ENCODE assay signal across 1 cellular context in genomic region chr22:23216331-23217170, GRCh38.
TF ChIP-seq lines count a peak whose summit lies in the region.

No MANE protein-coding gene starts in this region.

TF ChIP-seq in HepG2, 621 proteins besides CTCF, POLR2A, EP300 and RAD21 (continued from another document and continues in another):
- TF ChIP-seq, protein P1, sequence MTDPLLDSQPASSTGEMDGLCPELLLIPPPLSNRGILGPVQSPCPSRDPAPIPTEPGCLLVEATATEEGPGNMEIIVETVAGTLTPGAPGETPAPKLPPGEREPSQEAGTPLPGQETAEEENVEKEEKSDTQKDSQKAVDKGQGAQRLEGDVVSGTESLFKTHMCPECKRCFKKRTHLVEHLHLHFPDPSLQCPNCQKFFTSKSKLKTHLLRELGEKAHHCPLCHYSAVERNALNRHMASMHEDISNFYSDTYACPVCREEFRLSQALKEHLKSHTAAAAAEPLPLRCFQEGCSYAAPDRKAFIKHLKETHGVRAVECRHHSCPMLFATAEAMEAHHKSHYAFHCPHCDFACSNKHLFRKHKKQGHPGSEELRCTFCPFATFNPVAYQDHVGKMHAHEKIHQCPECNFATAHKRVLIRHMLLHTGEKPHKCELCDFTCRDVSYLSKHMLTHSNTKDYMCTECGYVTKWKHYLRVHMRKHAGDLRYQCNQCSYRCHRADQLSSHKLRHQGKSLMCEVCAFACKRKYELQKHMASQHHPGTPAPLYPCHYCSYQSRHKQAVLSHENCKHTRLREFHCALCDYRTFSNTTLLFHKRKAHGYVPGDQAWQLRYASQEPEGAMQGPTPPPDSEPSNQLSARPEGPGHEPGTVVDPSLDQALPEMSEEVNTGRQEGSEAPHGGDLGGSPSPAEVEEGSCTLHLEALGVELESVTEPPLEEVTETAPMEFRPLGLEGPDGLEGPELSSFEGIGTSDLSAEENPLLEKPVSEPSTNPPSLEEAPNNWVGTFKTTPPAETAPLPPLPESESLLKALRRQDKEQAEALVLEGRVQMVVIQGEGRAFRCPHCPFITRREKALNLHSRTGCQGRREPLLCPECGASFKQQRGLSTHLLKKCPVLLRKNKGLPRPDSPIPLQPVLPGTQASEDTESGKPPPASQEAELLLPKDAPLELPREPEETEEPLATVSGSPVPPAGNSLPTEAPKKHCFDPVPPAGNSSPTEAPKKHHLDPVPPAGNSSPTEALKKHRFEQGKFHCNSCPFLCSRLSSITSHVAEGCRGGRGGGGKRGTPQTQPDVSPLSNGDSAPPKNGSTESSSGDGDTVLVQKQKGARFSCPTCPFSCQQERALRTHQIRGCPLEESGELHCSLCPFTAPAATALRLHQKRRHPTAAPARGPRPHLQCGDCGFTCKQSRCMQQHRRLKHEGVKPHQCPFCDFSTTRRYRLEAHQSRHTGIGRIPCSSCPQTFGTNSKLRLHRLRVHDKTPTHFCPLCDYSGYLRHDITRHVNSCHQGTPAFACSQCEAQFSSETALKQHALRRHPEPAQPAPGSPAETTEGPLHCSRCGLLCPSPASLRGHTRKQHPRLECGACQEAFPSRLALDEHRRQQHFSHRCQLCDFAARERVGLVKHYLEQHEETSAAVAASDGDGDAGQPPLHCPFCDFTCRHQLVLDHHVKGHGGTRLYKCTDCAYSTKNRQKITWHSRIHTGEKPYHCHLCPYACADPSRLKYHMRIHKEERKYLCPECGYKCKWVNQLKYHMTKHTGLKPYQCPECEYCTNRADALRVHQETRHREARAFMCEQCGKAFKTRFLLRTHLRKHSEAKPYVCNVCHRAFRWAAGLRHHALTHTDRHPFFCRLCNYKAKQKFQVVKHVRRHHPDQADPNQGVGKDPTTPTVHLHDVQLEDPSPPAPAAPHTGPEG (CRISPR knock-in tag; IDR thresholded peaks at IDR 0.05) = 0 out of 2 replicates have a peak, but pooled peaks have one; percentile 36
- TF ChIP-seq, protein P2, sequence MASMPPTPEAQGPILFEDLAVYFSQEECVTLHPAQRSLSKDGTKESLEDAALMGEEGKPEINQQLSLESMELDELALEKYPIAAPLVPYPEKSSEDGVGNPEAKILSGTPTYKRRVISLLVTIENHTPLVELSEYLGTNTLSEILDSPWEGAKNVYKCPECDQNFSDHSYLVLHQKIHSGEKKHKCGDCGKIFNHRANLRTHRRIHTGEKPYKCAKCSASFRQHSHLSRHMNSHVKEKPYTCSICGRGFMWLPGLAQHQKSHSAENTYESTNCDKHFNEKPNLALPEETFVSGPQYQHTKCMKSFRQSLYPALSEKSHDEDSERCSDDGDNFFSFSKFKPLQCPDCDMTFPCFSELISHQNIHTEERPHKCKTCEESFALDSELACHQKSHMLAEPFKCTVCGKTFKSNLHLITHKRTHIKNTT (CRISPR knock-in tag; IDR thresholded peaks at IDR 0.05) = no peak
- TF ChIP-seq, protein P3, sequence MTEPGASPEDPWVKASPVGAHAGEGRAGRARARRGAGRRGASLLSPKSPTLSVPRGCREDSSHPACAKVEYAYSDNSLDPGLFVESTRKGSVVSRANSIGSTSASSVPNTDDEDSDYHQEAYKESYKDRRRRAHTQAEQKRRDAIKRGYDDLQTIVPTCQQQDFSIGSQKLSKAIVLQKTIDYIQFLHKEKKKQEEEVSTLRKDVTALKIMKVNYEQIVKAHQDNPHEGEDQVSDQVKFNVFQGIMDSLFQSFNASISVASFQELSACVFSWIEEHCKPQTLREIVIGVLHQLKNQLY (CRISPR knock-in tag; IDR thresholded peaks at IDR 0.05) = peak; percentile 87
- no peak for TF ChIP-seq ZNF138 (CRISPR knock-in tag; IDR thresholded peaks at IDR 0.05; ENCODE audit: low read depth)
- TF ChIP-seq ZNF777 (CRISPR knock-in tag; IDR thresholded peaks at IDR 0.05) = no peak
- TF ChIP-seq CAMTA2 (CRISPR knock-in tag; IDR thresholded peaks at IDR 0.05; ENCODE audit: borderline replicate concordance) = no peak
- TF ChIP-seq, protein P4, sequence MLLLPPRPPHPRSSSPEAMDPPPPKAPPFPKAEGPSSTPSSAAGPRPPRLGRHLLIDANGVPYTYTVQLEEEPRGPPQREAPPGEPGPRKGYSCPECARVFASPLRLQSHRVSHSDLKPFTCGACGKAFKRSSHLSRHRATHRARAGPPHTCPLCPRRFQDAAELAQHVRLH (CRISPR knock-in tag; IDR thresholded peaks at IDR 0.05; ENCODE audit: borderline replicate concordance, low read depth) = peak; percentile 79; the same call in 1 of the 2 replicates
- TF ChIP-seq, protein P5, sequence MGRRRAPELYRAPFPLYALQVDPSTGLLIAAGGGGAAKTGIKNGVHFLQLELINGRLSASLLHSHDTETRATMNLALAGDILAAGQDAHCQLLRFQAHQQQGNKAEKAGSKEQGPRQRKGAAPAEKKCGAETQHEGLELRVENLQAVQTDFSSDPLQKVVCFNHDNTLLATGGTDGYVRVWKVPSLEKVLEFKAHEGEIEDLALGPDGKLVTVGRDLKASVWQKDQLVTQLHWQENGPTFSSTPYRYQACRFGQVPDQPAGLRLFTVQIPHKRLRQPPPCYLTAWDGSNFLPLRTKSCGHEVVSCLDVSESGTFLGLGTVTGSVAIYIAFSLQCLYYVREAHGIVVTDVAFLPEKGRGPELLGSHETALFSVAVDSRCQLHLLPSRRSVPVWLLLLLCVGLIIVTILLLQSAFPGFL (CRISPR knock-in tag; IDR thresholded peaks at IDR 0.05) = no peak
- no peak for TF ChIP-seq MTF1 (CRISPR knock-in tag; IDR thresholded peaks at IDR 0.05)
- TF ChIP-seq ARNT2 (CRISPR knock-in tag; IDR thresholded peaks at IDR 0.05; ENCODE audit: low read depth) = no peak
- TF ChIP-seq SOX13 (IDR thresholded peaks at IDR 0.05) = no peak
- peak in 1 of 2 experiments; percentile 64; a peak in 1 of 4 replicates for TF ChIP-seq SOX13 (CRISPR knock-in tag; conservative IDR thresholded peaks at IDR 0.05 in 1 of 2, IDR thresholded peaks at IDR 0.05 in 1 of 2)
- TF ChIP-seq HHEX (CRISPR knock-in tag; IDR thresholded peaks at IDR 0.05) = no peak
- no peak for TF ChIP-seq TRAFD1 (CRISPR knock-in tag; IDR thresholded peaks at IDR 0.05; ENCODE audit: borderline replicate concordance)
- peak; percentile 93 for TF ChIP-seq HDAC2 (CRISPR knock-in tag; IDR thresholded peaks at IDR 0.05)
- no peak for TF ChIP-seq ZNF564 (CRISPR knock-in tag; IDR thresholded peaks at IDR 0.05)
- peak; percentile 92 for TF ChIP-seq GATAD2A (CRISPR knock-in tag; IDR thresholded peaks at IDR 0.05)
- no peak for TF ChIP-seq ZNF20 (CRISPR knock-in tag; IDR thresholded peaks at IDR 0.05)
- no peak for TF ChIP-seq JDP2 (CRISPR knock-in tag; IDR thresholded peaks at IDR 0.05; ENCODE audit: borderline replicate concordance)
- TF ChIP-seq ZNF614 (CRISPR knock-in tag; IDR thresholded peaks at IDR 0.05; ENCODE audit: borderline replicate concordance) = peak; percentile 86; the same call in 1 of the 2 replicates
- TF ChIP-seq ZC3H13 (CRISPR knock-in tag; IDR thresholded peaks at IDR 0.05) = no peak
- TF ChIP-seq, protein P6, sequence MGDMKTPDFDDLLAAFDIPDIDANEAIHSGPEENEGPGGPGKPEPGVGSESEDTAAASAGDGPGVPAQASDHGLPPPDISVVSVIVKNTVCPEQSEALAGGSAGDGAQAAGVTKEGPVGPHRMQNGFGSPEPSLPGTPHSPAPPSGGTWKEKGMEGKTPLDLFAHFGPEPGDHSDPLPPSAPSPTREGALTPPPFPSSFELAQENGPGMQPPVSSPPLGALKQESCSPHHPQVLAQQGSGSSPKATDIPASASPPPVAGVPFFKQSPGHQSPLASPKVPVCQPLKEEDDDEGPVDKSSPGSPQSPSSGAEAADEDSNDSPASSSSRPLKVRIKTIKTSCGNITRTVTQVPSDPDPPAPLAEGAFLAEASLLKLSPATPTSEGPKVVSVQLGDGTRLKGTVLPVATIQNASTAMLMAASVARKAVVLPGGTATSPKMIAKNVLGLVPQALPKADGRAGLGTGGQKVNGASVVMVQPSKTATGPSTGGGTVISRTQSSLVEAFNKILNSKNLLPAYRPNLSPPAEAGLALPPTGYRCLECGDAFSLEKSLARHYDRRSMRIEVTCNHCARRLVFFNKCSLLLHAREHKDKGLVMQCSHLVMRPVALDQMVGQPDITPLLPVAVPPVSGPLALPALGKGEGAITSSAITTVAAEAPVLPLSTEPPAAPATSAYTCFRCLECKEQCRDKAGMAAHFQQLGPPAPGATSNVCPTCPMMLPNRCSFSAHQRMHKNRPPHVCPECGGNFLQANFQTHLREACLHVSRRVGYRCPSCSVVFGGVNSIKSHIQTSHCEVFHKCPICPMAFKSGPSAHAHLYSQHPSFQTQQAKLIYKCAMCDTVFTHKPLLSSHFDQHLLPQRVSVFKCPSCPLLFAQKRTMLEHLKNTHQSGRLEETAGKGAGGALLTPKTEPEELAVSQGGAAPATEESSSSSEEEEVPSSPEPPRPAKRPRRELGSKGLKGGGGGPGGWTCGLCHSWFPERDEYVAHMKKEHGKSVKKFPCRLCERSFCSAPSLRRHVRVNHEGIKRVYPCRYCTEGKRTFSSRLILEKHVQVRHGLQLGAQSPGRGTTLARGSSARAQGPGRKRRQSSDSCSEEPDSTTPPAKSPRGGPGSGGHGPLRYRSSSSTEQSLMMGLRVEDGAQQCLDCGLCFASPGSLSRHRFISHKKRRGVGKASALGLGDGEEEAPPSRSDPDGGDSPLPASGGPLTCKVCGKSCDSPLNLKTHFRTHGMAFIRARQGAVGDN (CRISPR knock-in tag; IDR thresholded peaks at IDR 0.05) = peak; percentile 78
- peak; percentile 95 for TF ChIP-seq HNF4A (CRISPR knock-in tag; IDR thresholded peaks at IDR 0.05)
- peak; percentile 88 for TF ChIP-seq ZNF557 (CRISPR knock-in tag; IDR thresholded peaks at IDR 0.05)
- TF ChIP-seq ZNF589 (CRISPR knock-in tag; conservative IDR thresholded peaks at IDR 0.05) = no peak
- TF ChIP-seq MAFF (IDR thresholded peaks at IDR 0.05; ENCODE audit: low read depth, low read length) = no peak
- TF ChIP-seq, protein P7, sequence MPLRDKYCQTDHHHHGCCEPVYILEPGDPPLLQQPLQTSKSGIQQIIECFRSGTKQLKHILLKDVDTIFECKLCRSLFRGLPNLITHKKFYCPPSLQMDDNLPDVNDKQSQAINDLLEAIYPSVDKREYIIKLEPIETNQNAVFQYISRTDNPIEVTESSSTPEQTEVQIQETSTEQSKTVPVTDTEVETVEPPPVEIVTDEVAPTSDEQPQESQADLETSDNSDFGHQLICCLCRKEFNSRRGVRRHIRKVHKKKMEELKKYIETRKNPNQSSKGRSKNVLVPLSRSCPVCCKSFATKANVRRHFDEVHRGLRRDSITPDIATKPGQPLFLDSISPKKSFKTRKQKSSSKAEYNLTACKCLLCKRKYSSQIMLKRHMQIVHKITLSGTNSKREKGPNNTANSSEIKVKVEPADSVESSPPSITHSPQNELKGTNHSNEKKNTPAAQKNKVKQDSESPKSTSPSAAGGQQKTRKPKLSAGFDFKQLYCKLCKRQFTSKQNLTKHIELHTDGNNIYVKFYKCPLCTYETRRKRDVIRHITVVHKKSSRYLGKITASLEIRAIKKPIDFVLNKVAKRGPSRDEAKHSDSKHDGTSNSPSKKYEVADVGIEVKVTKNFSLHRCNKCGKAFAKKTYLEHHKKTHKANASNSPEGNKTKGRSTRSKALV (CRISPR knock-in tag; IDR thresholded peaks at IDR 0.05) = no peak
- no peak for TF ChIP-seq REL (CRISPR knock-in tag; conservative IDR thresholded peaks at IDR 0.05)
- TF ChIP-seq XBP1 (CRISPR knock-in tag; IDR thresholded peaks at IDR 0.05) = no peak
- 0 out of 2 replicates have a peak, but pooled peaks have one; percentile 41 for TF ChIP-seq ADNP (CRISPR knock-in tag; IDR thresholded peaks at IDR 0.05)
- peak; percentile 67; the same call in 1 of the 2 replicates for TF ChIP-seq NCOR1 (IDR thresholded peaks at IDR 0.05; ENCODE audit: borderline replicate concordance, low read length)
- no peak for TF ChIP-seq CHD2 (IDR thresholded peaks at IDR 0.05; ENCODE audit: low read depth, low read length)
- no peak for TF ChIP-seq ZNF24 (IDR thresholded peaks at IDR 0.05)
- peak; percentile 54; the same call in 1 of the 2 replicates for TF ChIP-seq ISL2 (CRISPR knock-in tag; IDR thresholded peaks at IDR 0.05)
- no peak for TF ChIP-seq ZNF484 (CRISPR knock-in tag; IDR thresholded peaks at IDR 0.05; ENCODE audit: borderline replicate concordance, low read depth)
- no peak; the same call in 1 of the 2 replicates for TF ChIP-seq NR2F6 (IDR thresholded peaks at IDR 0.05)
- peak; percentile 74 for TF ChIP-seq NR2F6 (CRISPR knock-in tag; IDR thresholded peaks at IDR 0.05)
- peak; percentile 78 for TF ChIP-seq FOXP4 (CRISPR knock-in tag; IDR thresholded peaks at IDR 0.05)
- TF ChIP-seq ZFYVE20 (CRISPR knock-in tag; IDR thresholded peaks at IDR 0.05; ENCODE audit: borderline replicate concordance, low read depth) = no peak
- peak; percentile 44; the same call in 1 of the 2 replicates for TF ChIP-seq ZNF501 (CRISPR knock-in tag; IDR thresholded peaks at IDR 0.05)
- peak; percentile 65; the same call in 1 of the 2 replicates for TF ChIP-seq FOXO1 (CRISPR knock-in tag; IDR thresholded peaks at IDR 0.05)
- peak; percentile 81 for TF ChIP-seq MED1 (CRISPR knock-in tag; IDR thresholded peaks at IDR 0.05)
- no peak for TF ChIP-seq ZSCAN29 (CRISPR knock-in tag; conservative IDR thresholded peaks at IDR 0.05)
- peak; percentile 94 for TF ChIP-seq SALL1 (CRISPR knock-in tag; IDR thresholded peaks at IDR 0.05)
